In the genomic region with DNA sequence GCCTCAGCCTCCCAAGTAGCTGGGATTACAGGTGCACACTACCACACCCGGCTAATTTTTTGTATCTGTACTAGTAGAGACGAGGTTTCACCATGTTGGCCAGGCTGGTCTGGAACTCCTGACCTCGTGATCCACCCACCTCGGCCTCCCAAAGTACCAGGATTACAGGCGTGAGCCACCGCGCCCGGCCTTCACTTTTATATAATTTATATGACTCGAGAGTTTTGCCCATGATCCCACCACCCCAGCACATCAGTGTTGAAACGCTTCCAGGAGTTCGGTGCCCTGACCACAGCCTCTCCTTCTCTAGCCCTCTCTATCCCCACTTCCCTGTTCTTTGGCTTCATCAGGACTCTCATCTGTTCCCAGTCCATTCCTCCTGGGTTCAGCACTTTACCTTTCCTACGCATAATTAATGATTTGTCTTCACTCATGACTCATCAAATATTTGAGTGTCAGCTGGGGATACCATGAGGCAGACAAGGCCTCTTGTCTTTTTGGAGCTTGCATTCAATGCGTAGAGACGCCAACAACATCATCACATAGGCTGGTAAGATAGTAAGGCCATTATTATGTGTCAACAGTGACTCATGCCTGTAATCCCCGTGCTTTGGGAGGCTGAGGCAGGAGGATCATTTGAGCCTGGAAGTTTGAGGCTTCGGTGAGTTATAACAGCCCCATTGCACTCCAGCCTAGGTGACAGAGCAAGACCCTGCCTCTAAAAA, we compare ENCODE assay signal across 7 cellular contexts. TPM values are rescaled to one million over a fixed set of nuclear protein-coding genes. Genes with fewer than 3 reads are reported as not detected.
DNase-seq lines count a peak whose midpoint lies in the region; ATAC-seq and TF ChIP-seq lines count a peak whose summit lies in the region.

No MANE protein-coding gene starts in this region.

- DNase-seq in HAP-1 (ENCODE audit: low spot score in 2 of 2) (no peak), SHP77 treated with DMSO at 0.1 percent for 48 hours (lab: John Stamatoyannopoulos, UW) (peak; percentile 20), epithelial cell of esophagus (ENCODE audit: low read depth) (peak; percentile 89), prostate gland (ENCODE audit: low spot score) (no peak), GDM1 (lab: John Stamatoyannopoulos, UW) (no peak), NCI-H146 treated with DMSO at 0.1 percent for 48 hours (lab: John Stamatoyannopoulos, UW; ENCODE audit: unreplicated experiment) (no peak)

- H3K36me3 ChIP-seq in HAP-1 (replicated peaks) (peaks cover 35% of the 10 kb centered on the region), prostate gland (no peaks in the 10 kb centered on the region)

- H3K4me3 ChIP-seq in HAP-1 = peak overlapping the region; percentile 62
- peak overlapping the region; percentile 80 for H3K4me3 ChIP-seq in epithelial cell of esophagus (ENCODE audit: low read length)
- H3K4me3 ChIP-seq in prostate gland = peak overlapping the region; percentile 49 to 56

- H3K4me1 ChIP-seq in HAP-1 (peaks cover 12% of the 10 kb centered on the region), prostate gland (replicated peaks) (peaks cover 13% of the 10 kb centered on the region)

- TF ChIP-seq POLR2A in prostate gland (IDR thresholded peaks at IDR 0.05) = no peak

- H3K9me3 ChIP-seq in HAP-1 (no peaks in the 10 kb centered on the region), prostate gland (no peaks in the 10 kb centered on the region)

- WGBS in prostate gland = 81% methylated on average over 16 of the region's 16 CpGs

- intact Hi-C loops in prostate gland (cut with DNase I) = loop anchor here (5.0 kb wide), 2 partner anchors 67 to 117 kb away; no protein-coding TSS in a partner anchor

- TF ChIP-seq CTCF in epithelial cell of esophagus (IDR thresholded peaks at IDR 0.05; ENCODE audit: insufficient read depth, low read depth, low read length, missing control alignments) = no peak
- no peak for TF ChIP-seq CTCF in prostate gland (IDR thresholded peaks at IDR 0.05)

- H3K27ac ChIP-seq in prostate gland = peak overlapping the region; percentile 93

- in situ Hi-C loops in HAP-1 (cut with MboI; ENCODE audit: low sequenced_read_pairs) = no loop called here

- no peak for ATAC-seq in GM19467 (IDR thresholded peaks at IDR 0.05; ENCODE audit: unreplicated experiment)

- H3K27me3 ChIP-seq in HAP-1 (ENCODE audit: low read depth) = no peaks in the 10 kb centered on the region
- H3K27me3 ChIP-seq in prostate gland (replicated peaks; ENCODE audit: insufficient read depth) = no peaks in the 10 kb centered on the region

RNA-seq across cellular contexts. Expression of gene PMF1, which starts 1.4 kb away (rescaled TPM):
- 100 to 1,000 TPM in 1 of 2 donors, 10 to 100 TPM in 1; 64.6 to 125 TPM for total RNA-seq in prostate gland

RNA-seq across cellular contexts. Expression of gene SLC25A44, which starts 20.3 kb away (rescaled TPM):
- total RNA-seq in prostate gland = 10 to 100 TPM; 14.2 to 16.5 TPM

RNA-seq across cellular contexts. Expression of gene BGLAP, which starts 27.8 kb away (rescaled TPM):
- 1 to 10 TPM; 1.8 to 5.7 TPM for total RNA-seq in prostate gland

RNA-seq across cellular contexts. Expression of gene PAQR6, which starts 33.7 kb away (rescaled TPM):
- total RNA-seq in prostate gland = 1 to 10 TPM; 2.8 to 8.6 TPM

Comparison
In these comparisons a context has a peak if more than half of its experiments do, and no peak if none do; other contexts are left out.
1. DNase-seq: peak in SHP77 treated with DMSO at 0.1 percent for 48 hours (single experiment) and epithelial cell of esophagus (single experiment); none in HAP-1 (0 of 2), prostate gland (single experiment), GDM1 (single experiment) and NCI-H146 treated with DMSO at 0.1 percent for 48 hours (single experiment).
2. Peak in every context shown above with its lines, with median percentiles within 50 percentile points of each other: H3K4me3 ChIP-seq.